Comparison of ENCODE assay signal across 1 cellular context in genomic region chr13:112970552-112971287, GRCh38.
TF ChIP-seq lines count a peak whose summit lies in the region.

No MANE protein-coding gene starts in this region.

TF ChIP-seq in SK-N-SH, 30 proteins besides CTCF, POLR2A, EP300 and RAD21 (continued from another document):
- TF ChIP-seq, protein P1, sequence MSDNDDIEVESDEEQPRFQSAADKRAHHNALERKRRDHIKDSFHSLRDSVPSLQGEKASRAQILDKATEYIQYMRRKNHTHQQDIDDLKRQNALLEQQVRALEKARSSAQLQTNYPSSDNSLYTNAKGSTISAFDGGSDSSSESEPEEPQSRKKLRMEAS (IDR thresholded peaks at IDR 0.05; ENCODE audit: low read depth) = no peak
- no peak for TF ChIP-seq EZH2phosphoT487 (IDR thresholded peaks at IDR 0.05; ENCODE audit: borderline replicate concordance, low read depth)
- no peak for TF ChIP-seq FOXM1 (IDR thresholded peaks at IDR 0.05; ENCODE audit: low read depth)
- TF ChIP-seq ELF1 (IDR thresholded peaks at IDR 0.05) = no peak
- TF ChIP-seq, protein P2, sequence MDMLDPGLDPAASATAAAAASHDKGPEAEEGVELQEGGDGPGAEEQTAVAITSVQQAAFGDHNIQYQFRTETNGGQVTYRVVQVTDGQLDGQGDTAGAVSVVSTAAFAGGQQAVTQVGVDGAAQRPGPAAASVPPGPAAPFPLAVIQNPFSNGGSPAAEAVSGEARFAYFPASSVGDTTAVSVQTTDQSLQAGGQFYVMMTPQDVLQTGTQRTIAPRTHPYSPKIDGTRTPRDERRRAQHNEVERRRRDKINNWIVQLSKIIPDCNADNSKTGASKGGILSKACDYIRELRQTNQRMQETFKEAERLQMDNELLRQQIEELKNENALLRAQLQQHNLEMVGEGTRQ (IDR thresholded peaks at IDR 0.05; ENCODE audit: borderline replicate concordance, low read depth, low read length) = no peak
TF ChIP-seq in SK-N-SH: peak in this region for 0.
